Comparison of ENCODE assay signal across 11 cellular contexts in the genomic region with DNA sequence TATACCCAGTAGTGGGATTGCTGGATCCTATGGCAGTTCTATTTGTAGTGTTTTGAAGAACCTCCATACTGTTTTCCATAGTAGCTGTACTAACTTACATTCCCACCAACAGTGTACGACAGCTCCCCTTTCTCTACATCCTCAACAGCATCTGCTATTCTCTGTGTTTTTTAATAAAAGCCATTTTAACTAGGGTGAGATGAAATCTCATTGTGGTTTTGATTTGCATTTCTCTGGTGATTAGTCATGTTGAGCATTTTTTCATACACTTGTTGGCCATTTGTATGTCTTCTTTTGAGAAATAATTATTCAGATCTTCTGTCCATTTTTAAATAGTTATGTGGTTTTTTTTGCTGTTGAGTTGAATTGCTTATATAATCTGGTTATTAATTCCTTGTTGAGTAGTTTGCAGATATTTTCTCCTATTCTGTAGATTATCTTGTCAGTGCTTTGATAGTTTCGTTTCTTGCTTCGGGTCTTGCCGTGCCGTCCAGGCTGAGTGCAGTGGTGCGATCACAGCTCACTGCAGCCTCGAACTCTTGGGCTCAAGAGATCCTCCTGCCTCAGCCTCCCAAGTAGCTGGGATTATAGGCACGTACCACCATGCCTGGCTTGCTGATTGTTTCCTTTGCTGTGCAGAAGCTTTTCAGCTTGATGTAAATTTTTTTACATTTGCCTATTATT. TPM values are rescaled to one million over a fixed set of nuclear protein-coding genes. Genes with fewer than 3 reads are reported as not detected.
A peak's percentile ranks its signal among the peaks of the same experiment; 100 is the strongest.
DNase-seq lines count a peak whose midpoint lies in the region; ATAC-seq and FAIRE-seq lines count a peak whose summit lies in the region.
"Had no signal": no experiment of that assay in that cellular context is flagged by ENCODE, and none has a peak within 500 bp of the region (broad histone marks: within the 10 kb centered on the region; RNA-seq: fewer than 3 reads in every experiment).

No MANE protein-coding gene starts in this region.

- H3K36me3 Mint-ChIP-seq in stimulated activated effector memory CD8-positive, alpha-beta T cell treated with anti-CD3 and anti-CD28 coated beads, Interleukin-12 subunit alpha, Interleukin-12 subunit beta, amount 100 ng/mL, for 72 hours, result peaks cover 89% of the 10 kb centered on the region
- peaks cover 33 to 91% (median 51%) of the 10 kb centered on the region in 3 donors for H3K36me3 Mint-ChIP-seq in naive thymus-derived CD8-positive, alpha-beta T cell

- POLR2A ChIA-PET in naive thymus-derived CD8-positive, alpha-beta T cell (lab: Charles Lee), result no interaction called here

- DNase-seq in activated effector memory CD4-positive, alpha-beta T cell treated with anti-CD3 and anti-CD28 coated beads, Interleukin-2, amount 50 U/mL, for 16 hours, result peak; percentile 22
- DNase-seq in activated effector memory CD4-positive, alpha-beta T cell treated with Interleukin-2 at 50 U/mL for 16 hours, result no peak
- DNase-seq in RCC 7860 (ENCODE audit: low spot score) (no peak), NCI-H774 (lab: John Stamatoyannopoulos, UW) (no peak), AG08395 (ENCODE audit: low spot score) (no peak)
- no peak for DNase-seq in stimulated activated effector memory CD8-positive, alpha-beta T cell treated with anti-CD3 and anti-CD28 coated beads, Interleukin-12 subunit alpha, Interleukin-12 subunit beta, amount 100 ng/mL, for 72 hours (ENCODE audit: low spot score in 2 of 2)
- no peak for DNase-seq in naive thymus-derived CD8-positive, alpha-beta T cell
- DNase-seq: NCI-H1694 treated with DMSO at 0.1 percent for 48 hours had no signal

- peak overlapping the region; percentile 65 for H3K27ac Mint-ChIP-seq in stimulated activated effector memory CD8-positive, alpha-beta T cell treated with anti-CD3 and anti-CD28 coated beads, Interleukin-12 subunit alpha, Interleukin-12 subunit beta, amount 100 ng/mL, for 72 hours
- H3K27ac Mint-ChIP-seq in naive thymus-derived CD8-positive, alpha-beta T cell, result peak overlapping the region in 5 of 10 donors; percentile 23 to 76 (median 38)

- FAIRE-seq in RCC 7860 (lab: Jason Lieb, UNC), result peak; percentile 5
- FAIRE-seq: islet of Langerhans had no signal

- peak overlapping the region; percentile 26 for H3K4me3 Mint-ChIP-seq in stimulated activated effector memory CD8-positive, alpha-beta T cell treated with anti-CD3 and anti-CD28 coated beads, Interleukin-12 subunit alpha, Interleukin-12 subunit beta, amount 100 ng/mL, for 72 hours
- no peak overlapping the region for H3K4me3 Mint-ChIP-seq in naive thymus-derived CD8-positive, alpha-beta T cell

- peaks cover 61% of the 10 kb centered on the region for H3K4me1 Mint-ChIP-seq in stimulated activated effector memory CD8-positive, alpha-beta T cell treated with anti-CD3 and anti-CD28 coated beads, Interleukin-12 subunit alpha, Interleukin-12 subunit beta, amount 100 ng/mL, for 72 hours
- peaks cover 40 to 52% (median 49%) of the 10 kb centered on the region in 4 donors for H3K4me1 Mint-ChIP-seq in naive thymus-derived CD8-positive, alpha-beta T cell

- ATAC-seq in GM21737 (IDR thresholded peaks at IDR 0.05; ENCODE audit: unreplicated experiment), result peak; percentile 41
- peak; percentile 47 for ATAC-seq in stimulated activated effector memory CD8-positive, alpha-beta T cell treated with anti-CD3 and anti-CD28 coated beads, Interleukin-12 subunit alpha, Interleukin-12 subunit beta, amount 100 ng/mL, for 72 hours
- no peak for ATAC-seq in naive thymus-derived CD8-positive, alpha-beta T cell

- no peaks in the 10 kb centered on the region for H3K27me3 Mint-ChIP-seq in naive thymus-derived CD8-positive, alpha-beta T cell

- H3K9me3 Mint-ChIP-seq in stimulated activated effector memory CD8-positive, alpha-beta T cell treated with anti-CD3 and anti-CD28 coated beads, Interleukin-12 subunit alpha, Interleukin-12 subunit beta, amount 100 ng/mL, for 72 hours, result peaks cover 3% of the 10 kb centered on the region
- H3K9me3 Mint-ChIP-seq in naive thymus-derived CD8-positive, alpha-beta T cell, result peaks cover 0 to 12% (median 7%) of the 10 kb centered on the region in 9 donors

RNA-seq across cellular contexts. Expression of a gene that starts 12.0 kb away (rescaled TPM):
- total RNA-seq in naive thymus-derived CD8-positive, alpha-beta T cell, result 10 to 100 TPM; 62.4 to 67.9 TPM
- polyA plus RNA-seq in naive thymus-derived CD8-positive, alpha-beta T cell, result 10 to 100 TPM; 19.4 to 37.9 (median 28.5) TPM

RNA-seq across cellular contexts. Expression of a gene that starts 18.4 kb away (rescaled TPM):
- total RNA-seq in naive thymus-derived CD8-positive, alpha-beta T cell, result not detected
- polyA plus RNA-seq in naive thymus-derived CD8-positive, alpha-beta T cell, result under 1 TPM; 0.06 to 0.39 (median 0.28) TPM
- total RNA-seq: ascending aorta had no signal

RNA-seq across cellular contexts. Expression of a gene that starts 26.9 kb away (rescaled TPM):
- 10 to 100 TPM; 11.3 to 11.9 TPM for total RNA-seq in naive thymus-derived CD8-positive, alpha-beta T cell
- 10 to 100 TPM; 10.9 to 15.6 (median 11.9) TPM for polyA plus RNA-seq in naive thymus-derived CD8-positive, alpha-beta T cell

RNA-seq across cellular contexts. Expression of a gene that starts 32.8 kb away (rescaled TPM):
- total RNA-seq in naive thymus-derived CD8-positive, alpha-beta T cell, result 10 to 100 TPM; 28.3 to 29.2 TPM
- polyA plus RNA-seq in naive thymus-derived CD8-positive, alpha-beta T cell, result 100 to 1,000 TPM; 103 to 110 (median 104) TPM

RNA-seq across cellular contexts. Expression of a gene that starts 47.8 kb away (rescaled TPM):
- 1 to 10 TPM; 3.8 to 4.2 TPM for total RNA-seq in naive thymus-derived CD8-positive, alpha-beta T cell
- polyA plus RNA-seq in naive thymus-derived CD8-positive, alpha-beta T cell, result under 1 TPM in 1 of 3 donors, not detected in 2; 0.04 TPM

Comparison
In these comparisons a context has a peak if more than half of its experiments do, and no peak if none do; other contexts are left out.
1. ATAC-seq: peak in GM21737 (single experiment) and stimulated activated effector memory CD8-positive, alpha-beta T cell treated with anti-CD3 and anti-CD28 coated beads, Interleukin-12 subunit alpha, Interleukin-12 subunit beta, amount 100 ng/mL, for 72 hours (single experiment); none in naive thymus-derived CD8-positive, alpha-beta T cell (0 of 2).